ENCODE assay signal across 16 cellular contexts in genomic region chr7:268991-269390, GRCh38. TPM values are rescaled to one million over a fixed set of nuclear protein-coding genes. Genes with fewer than 3 reads are reported as not detected.
DNase-seq lines count a peak whose midpoint lies in the region; ATAC-seq and TF ChIP-seq lines count a peak whose summit lies in the region.
"Had no signal": no experiment of that assay in that cellular context is flagged by ENCODE, and none has a peak within 500 bp of the region (broad histone marks: within the 10 kb centered on the region; RNA-seq: fewer than 3 reads in every experiment).

No MANE protein-coding gene starts in this region.

- H3K36me3 ChIP-seq in heart right ventricle (no peaks in the 10 kb centered on the region), adrenal gland (replicated peaks in 1 of 2) (no peaks in the 10 kb centered on the region), mucosa of descending colon (ENCODE audit: low read depth) (no peaks in the 10 kb centered on the region), MG63 (no peaks in the 10 kb centered on the region)
- H3K36me3 ChIP-seq: BLaER1 treated with 17β-estradiol and CSF1 and Interleukin-3, amounts not matched to agents 10 nM and 100 nM had no signal

- no peak overlapping the region for H3K27ac ChIP-seq in heart right ventricle
- H3K27ac ChIP-seq in adrenal gland: no peak overlapping the region
- H3K27ac ChIP-seq: BLaER1 treated with 17β-estradiol and CSF1 and Interleukin-3, amounts not matched to agents 10 nM and 100 nM; HL-60 had no signal

- no peaks in the 10 kb centered on the region for H3K27me3 ChIP-seq in heart right ventricle
- no peaks in the 10 kb centered on the region for H3K27me3 ChIP-seq in adrenal gland
- no peaks in the 10 kb centered on the region for H3K27me3 ChIP-seq in MG63
- H3K27me3 ChIP-seq: BLaER1 treated with 17β-estradiol and CSF1 and Interleukin-3, amounts not matched to agents 10 nM and 100 nM had no signal

- TF ChIP-seq CTCF in heart right ventricle (IDR thresholded peaks at IDR 0.05): no peak
- no peak for TF ChIP-seq CTCF in adrenal gland (IDR thresholded peaks at IDR 0.05)
- TF ChIP-seq CTCF in mucosa of descending colon (IDR thresholded peaks at IDR 0.05): no peak

- ATAC-seq in left cardiac atrium (no peak), heart right ventricle (no peak), mucosa of descending colon (no peak)
- ATAC-seq: HCT116 had no signal

- no peak for TF ChIP-seq POLR2A in adrenal gland (IDR thresholded peaks at IDR 0.05)

- WGBS in heart right ventricle, 2 donors: 82 to 86% methylated on average over 12 of the region's 12 CpGs
- WGBS in adrenal gland, 4 donors: 57 to 71% (median 59%) methylated on average over 9 to 12 of the region's 12 CpGs

- H3K9me3 ChIP-seq in heart right ventricle (peaks cover 0 to 20% (median 11%) of the 10 kb centered on the region in 11 donors), adrenal gland (replicated peaks in 1 of 3) (peaks cover 0 to 8% (median 0%) of the 10 kb centered on the region in 3 donors), mucosa of descending colon (peaks cover 2% of the 10 kb centered on the region), MG63 (no peaks in the 10 kb centered on the region)

- no peak overlapping the region for H3K4me3 ChIP-seq in heart right ventricle
- H3K4me3 ChIP-seq in adrenal gland: no peak overlapping the region
- H3K4me3 ChIP-seq in mucosa of descending colon: no peak overlapping the region
- H3K4me3 ChIP-seq in MG63: no peak overlapping the region
- H3K4me3 ChIP-seq: BLaER1 treated with 17β-estradiol and CSF1 and Interleukin-3, amounts not matched to agents 10 nM and 100 nM had no signal

- H3K4me1 ChIP-seq in heart right ventricle (no peaks in the 10 kb centered on the region), adrenal gland (replicated peaks in 1 of 2) (peaks cover 0 to 6% of the 10 kb centered on the region in 2 donors), mucosa of descending colon (ENCODE audit: low read depth) (peaks cover 8% of the 10 kb centered on the region)

- intact Hi-C loops in left cardiac atrium (cut with DNase I) (no loop called here), heart right ventricle (cut with DNase I) (no loop called here), adrenal gland (cut with DNase I) (no loop called here), mucosa of descending colon (cut with DNase I, micrococcal nuclease) (no loop called here)

- DNase-seq in left cardiac atrium (peak; percentile 18), heart right ventricle (no peak), adrenal gland (peak; percentile 62 to 89 (median 82)), mucosa of descending colon (peak in 2 of 3 donors; percentile 27 to 39), MG63 (no peak), activated gamma-delta T cell (lab: John Stamatoyannopoulos, UW) (no peak)
- no peak for DNase-seq in activated naive CD4-positive, alpha-beta T cell (lab: John Stamatoyannopoulos, UW)
- DNase-seq: ACHN; CD4-positive, CD25-positive, alpha-beta regulatory T cell; DMS 273 treated with DMSO at 0.1 percent for 48 hours had no signal

RNA-seq across cellular contexts. Expression of gene FOXL3, which starts 21.0 kb away (rescaled TPM):
- not detected for total RNA-seq in left cardiac atrium
- not detected for total RNA-seq in heart right ventricle
- not detected for polyA plus RNA-seq in heart right ventricle
- total RNA-seq in adrenal gland: not detected
- polyA plus RNA-seq in adrenal gland: not detected
- total RNA-seq in mucosa of descending colon: under 1 TPM in 1 of 3 donors, not detected in 2; 0.43 TPM
- total RNA-seq in MG63 (2014; rRNA removed; shearing (Covaris generic); ENCODE audit: low replicate concordance): not detected in 2 replicates
- total RNA-seq: A172; CD4-positive, CD25-positive, alpha-beta regulatory T cell; Daoy; H4 had no signal
- polyA plus RNA-seq: CD4-positive, CD25-positive, alpha-beta regulatory T cell had no signal

Comparison
In these comparisons a context has a peak if more than half of its experiments do, and no peak if none do; other contexts are left out.
1. DNase-seq: peak in left cardiac atrium (single experiment), adrenal gland (7 of 7) and mucosa of descending colon (2 of 3); none in heart right ventricle (0 of 2), MG63 (single experiment), activated gamma-delta T cell (single experiment) and activated naive CD4-positive, alpha-beta T cell (0 of 4).